Comparison of ENCODE assay signal across 14 cellular contexts in the genomic region with DNA sequence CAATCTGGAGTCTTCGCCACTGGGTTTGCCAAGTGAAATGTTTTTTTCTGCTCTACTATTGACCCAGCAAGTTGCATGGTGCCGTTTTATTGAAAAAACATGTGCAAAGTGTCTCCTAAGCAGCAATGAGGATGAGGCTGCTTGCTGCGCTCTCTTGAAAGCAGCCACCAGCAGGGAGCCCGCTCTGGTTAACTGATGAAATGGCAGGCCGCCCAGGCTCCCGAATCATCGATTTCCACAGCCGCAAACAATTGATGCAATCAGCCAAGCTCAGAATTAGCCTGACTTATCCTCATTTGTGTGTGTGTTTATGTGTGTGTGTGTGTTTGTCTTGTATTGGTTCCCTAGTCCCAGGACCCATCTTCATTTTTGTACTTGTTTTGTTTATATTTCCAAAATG.
DNase-seq lines count a peak whose midpoint lies in the region; ATAC-seq lines count a peak whose summit lies in the region.
"Had no signal": no experiment of that assay in that cellular context is flagged by ENCODE, and none has a peak within 500 bp of the region (broad histone marks: within the 10 kb centered on the region; RNA-seq: fewer than 3 reads in every experiment).

No MANE protein-coding gene starts in this region.

- intact Hi-C loops in head of caudate nucleus (cut with DNase I) (no loop called here), posterior cingulate gyrus (cut with DNase I) (no loop called here)

- no peaks in the 10 kb centered on the region for H3K36me3 ChIP-seq in SK-N-MC (ENCODE audit: insufficient read depth, low read length)
- H3K36me3 ChIP-seq: neutrophil, upper lobe of left lung had no signal

- no peak for ATAC-seq in HG03378 (IDR thresholded peaks at IDR 0.05; ENCODE audit: unreplicated experiment)
- ATAC-seq: left colon had no signal

- no peaks in the 10 kb centered on the region for H3K9me3 ChIP-seq in SK-N-MC (ENCODE audit: low read depth, low read length)
- H3K9me3 ChIP-seq: neutrophil, upper lobe of left lung had no signal

- H3K4me3 ChIP-seq in SK-N-MC = peak overlapping the region; percentile 59
- H3K4me3 ChIP-seq: upper lobe of left lung had no signal

- peak overlapping the region; percentile 99 for H3K27ac ChIP-seq in SK-N-MC
- H3K27ac ChIP-seq: neutrophil, upper lobe of left lung had no signal

- DNase-seq in NCI-H146 (lab: John Stamatoyannopoulos, UW) (peak; percentile 26), NCI-H146 treated with DMSO at 0.1 percent for 48 hours (lab: John Stamatoyannopoulos, UW; ENCODE audit: unreplicated experiment) (no peak), SK-N-MC (ENCODE audit: low read depth, low spot score) (peak; percentile 67), head of caudate nucleus (peak in 29 of 42 donors; percentile 15 to 74 (median 28)), posterior cingulate gyrus (peak; percentile 13 to 89 (median 44)), NCI-H2029 treated with DMSO at 0.1 percent for 48 hours (lab: John Stamatoyannopoulos, UW) (no peak), dedifferentiated amniotic fluid mesenchymal stem cell (ENCODE audit: extremely low spot score) (no peak)
- DNase-seq: DMS153, left colon, MV-4-11, NCI-H526 treated with DMSO at 0.1 percent for 48 hours, upper lobe of left lung had no signal

- H3K9ac ChIP-seq in SK-N-MC (ENCODE audit: insufficient read length) = peak overlapping the region; percentile 57

Comparison
In these comparisons a context has a peak if more than half of its experiments do, and no peak if none do; other contexts are left out.
1. DNase-seq: peak in NCI-H146 (single experiment), SK-N-MC (single experiment), head of caudate nucleus (29 of 42) and posterior cingulate gyrus (10 of 10); none in NCI-H146 treated with DMSO at 0.1 percent for 48 hours (single experiment), NCI-H2029 treated with DMSO at 0.1 percent for 48 hours (single experiment) and dedifferentiated amniotic fluid mesenchymal stem cell (single experiment).